ENCODE assay signal across 19 cellular contexts in genomic region chr15:85003593-85004312, GRCh38. TPM values are rescaled to one million over a fixed set of nuclear protein-coding genes. Genes with fewer than 3 reads are reported as not detected.
A peak's percentile ranks its signal among the peaks of the same experiment; 100 is the strongest.
DNase-seq lines count a peak whose midpoint lies in the region; ATAC-seq and TF ChIP-seq lines count a peak whose summit lies in the region.
"Had no signal": no experiment of that assay in that cellular context is flagged by ENCODE, and none has a peak within 500 bp of the region (broad histone marks: within the 10 kb centered on the region; RNA-seq: fewer than 3 reads in every experiment).

No MANE protein-coding gene starts in this region.

- H3K4me1 ChIP-seq in OCI-LY7 (ENCODE audit: insufficient read depth, low read length, poor library complexity, severe bottlenecking), result peaks cover 33% of the 10 kb centered on the region

- peaks cover 65% of the 10 kb centered on the region for H3K4me1 Mint-ChIP-seq in CD14-positive monocyte

- no peaks in the 10 kb centered on the region for H3K9me2 ChIP-seq in OCI-LY7 (ENCODE audit: insufficient read depth, low read length)

- no peaks in the 10 kb centered on the region for H4K20me1 ChIP-seq in OCI-LY7 (ENCODE audit: insufficient read depth, low read length)

- no peak overlapping the region for H3K4me3 ChIP-seq in HL-60 (replicated peaks; ENCODE audit: insufficient read depth, low read length)
- no peak overlapping the region for H3K4me3 ChIP-seq in OCI-LY7 (ENCODE audit: low read depth, low read length, poor library complexity, severe bottlenecking)
- H3K4me3 ChIP-seq: PC-9 had no signal

- H3K27me3 Mint-ChIP-seq in CD14-positive monocyte (ENCODE audit: low read depth in 3 of 3), result peaks cover 0 to 2% (median 0%) of the 10 kb centered on the region in 3 donors
- H3K27me3 Mint-ChIP-seq: activated CD8-positive, alpha-beta T cell treated with anti-CD3 and anti-CD28 coated beads for 36 hours had no signal

- H3K27ac Mint-ChIP-seq in CD14-positive monocyte, result peak overlapping the region; percentile 84 to 95 (median 92)
- H3K27ac Mint-ChIP-seq: activated CD8-positive, alpha-beta T cell treated with anti-CD3 and anti-CD28 coated beads for 36 hours; activated naive CD4-positive, alpha-beta T cell treated with anti-CD3 and anti-CD28 coated beads, Interleukin-2, amount 50 U/mL, for 72 hours; activated T-cell treated with anti-CD3 and anti-CD28 coated beads, Interleukin-2, amount 50 U/mL, for 72 hours had no signal

- no peak overlapping the region for H2AFZ ChIP-seq in OCI-LY7 (ENCODE audit: low read length)
- H2AFZ ChIP-seq: parathyroid adenoma, PC-9 had no signal

- ATAC-seq in sciatic nerve (no peak), GM18511 (IDR thresholded peaks at IDR 0.05; ENCODE audit: unreplicated experiment) (no peak)
- ATAC-seq: activated CD8-positive, alpha-beta T cell treated with anti-CD3 and anti-CD28 coated beads for 36 hours; activated naive CD4-positive, alpha-beta T cell treated with anti-CD3 and anti-CD28 coated beads, Interleukin-2, amount 50 U/mL, for 72 hours; activated T-cell treated with anti-CD3 and anti-CD28 coated beads, Interleukin-2, amount 50 U/mL, for 72 hours; left lobe of liver had no signal

- no peaks in the 10 kb centered on the region for H3K27me3 ChIP-seq in HL-60 (ENCODE audit: insufficient read depth, poor library complexity, severe bottlenecking)

- H3K79me2 ChIP-seq in OCI-LY7 (ENCODE audit: insufficient read depth, low read depth, low read length), result peaks cover 9% of the 10 kb centered on the region; the same call in 1 of the 2 replicates

- no peaks in the 10 kb centered on the region for H3K9me3 ChIP-seq in OCI-LY7 (ENCODE audit: low read length)

- POLR2A ChIA-PET in OCI-LY7 (lab: Charles Lee), result interaction anchor here (0.6 to 1.2 kb wide), 2 partner anchors 10 to 44 kb away, joined by 3 read pairs; no protein-coding TSS in a partner anchor

- peak overlapping the region; percentile 34 for H3K4me2 ChIP-seq in OCI-LY7 (ENCODE audit: low read length)
- H3K4me2 ChIP-seq: PC-9 had no signal

- peaks cover 6 to 10% of the 10 kb centered on the region in 2 donors for H3K36me3 Mint-ChIP-seq in CD14-positive monocyte
- H3K36me3 Mint-ChIP-seq: activated naive CD4-positive, alpha-beta T cell treated with anti-CD3 and anti-CD28 coated beads, Interleukin-2, amount 50 U/mL, for 72 hours had no signal

- CTCF ChIA-PET in OCI-LY7 (lab: Charles Lee; ENCODE audit: unreplicated experiment), result no interaction called here

- DNase-seq in CD14-positive monocyte (ENCODE audit: low spot score) (peak; percentile 53), HL-60 (ENCODE audit: low read depth in 1 of 2, low spot score in 1 of 2) (peak; percentile 34 to 85), OCI-LY7 (ENCODE audit: low spot score) (peak; percentile 40), medulla oblongata (ENCODE audit: extremely low spot score) (peak; percentile 70), sciatic nerve (ENCODE audit: low spot score) (no peak), glomerular visceral epithelial cell (ENCODE audit: extremely low spot score) (no peak), NCI-H1092 treated with DMSO at 0.1 percent for 48 hours (lab: John Stamatoyannopoulos, UW) (no peak)
- DNase-seq: activated CD8-positive, alpha-beta T cell treated with anti-CD3 and anti-CD28 coated beads for 36 hours; activated T-cell treated with anti-CD3 and anti-CD28 coated beads, Interleukin-2, amount 50 U/mL, for 72 hours; cortex of kidney; NCI-H2029 treated with DMSO at 0.1 percent for 48 hours; NCI-H446 treated with DMSO at 0.1 percent for 48 hours; PC-9; small intestine; WERI-Rb-1 had no signal

- BruUV-seq in OCI-LY7 (replicated peaks; lab: Mats Ljungman, UMichigan), result no TSS peak

- no peaks in the 10 kb centered on the region for H3K36me3 ChIP-seq in OCI-LY7 (ENCODE audit: insufficient read depth, low read length)
- H3K36me3 ChIP-seq: WERI-Rb-1 had no signal

- no peak for TF ChIP-seq CTCF in CD14-positive monocyte (IDR thresholded peaks at IDR 0.05)
- TF ChIP-seq CTCF in HL-60 (IDR thresholded peaks at IDR 0.05; ENCODE audit: insufficient read depth, low read length), result no peak
- no peak for TF ChIP-seq CTCF in OCI-LY7 (conservative IDR thresholded peaks at IDR 0.05; ENCODE audit: low read length)

- intact Hi-C loops in CD14-positive monocyte (cut with micrococcal nuclease) (loop anchor here in 1 of 2 donors (10.0 kb wide), 1 partner anchor 49 kb away; no protein-coding TSS in a partner anchor), OCI-LY7 (cut with micrococcal nuclease; ENCODE audit: unreplicated experiment) (no loop called here), sciatic nerve (cut with DNase I) (no loop called here)

- H3K27ac ChIP-seq in HL-60 (replicated peaks), result peak overlapping the region; percentile 44
- H3K27ac ChIP-seq in OCI-LY7 (ENCODE audit: low read depth, low read length, poor library complexity, severe bottlenecking), result no peak overlapping the region
- H3K27ac ChIP-seq: parathyroid adenoma, PC-9, WERI-Rb-1 had no signal

- H3K9me3 Mint-ChIP-seq in CD14-positive monocyte, result no peaks in the 10 kb centered on the region
- H3K9me3 Mint-ChIP-seq: activated CD8-positive, alpha-beta T cell treated with anti-CD3 and anti-CD28 coated beads for 36 hours; activated naive CD4-positive, alpha-beta T cell treated with anti-CD3 and anti-CD28 coated beads, Interleukin-2, amount 50 U/mL, for 72 hours; activated T-cell treated with anti-CD3 and anti-CD28 coated beads, Interleukin-2, amount 50 U/mL, for 72 hours had no signal

- no peak overlapping the region for H3K4me3 Mint-ChIP-seq in CD14-positive monocyte
- H3K4me3 Mint-ChIP-seq: activated CD8-positive, alpha-beta T cell treated with anti-CD3 and anti-CD28 coated beads for 36 hours; activated T-cell treated with anti-CD3 and anti-CD28 coated beads, Interleukin-2, amount 50 U/mL, for 72 hours had no signal

RNA-seq across cellular contexts. Expression of gene PDE8A, which starts 22.1 kb away (rescaled TPM):
- polyA plus RNA-seq in CD14-positive monocyte, result 1 to 10 TPM; 2.8 to 4.9 TPM
- 17.3 and 28.3 TPM in 2 replicates for total RNA-seq in OCI-LY7 (2014; rRNA removed; shearing (Covaris generic))
- 29.6 and 32.3 TPM in 2 replicates for total RNA-seq in OCI-LY7 (2022)
- total RNA-seq in sciatic nerve, result 71.4 TPM

Comparison
In these comparisons a context has a peak if more than half of its experiments do, and no peak if none do; other contexts are left out.
1. DNase-seq: peak in CD14-positive monocyte (single experiment), HL-60 (2 of 2), OCI-LY7 (single experiment) and medulla oblongata (single experiment); none in sciatic nerve (single experiment), glomerular visceral epithelial cell (single experiment) and NCI-H1092 treated with DMSO at 0.1 percent for 48 hours (single experiment).